ENCODE assay signal across 1 cellular context in genomic region chr20:42836339-42836738, GRCh38.
TF ChIP-seq lines count a peak whose summit lies in the region.

No MANE protein-coding gene starts in this region.

TF ChIP-seq in WTC11, 78 proteins besides CTCF, POLR2A, EP300 and RAD21:
- TF ChIP-seq ZNF512 (CRISPR knock-in tag; IDR thresholded peaks at IDR 0.05; ENCODE audit: borderline replicate concordance) (no peak), ZNF425 (CRISPR knock-in tag; conservative IDR thresholded peaks at IDR 0.05) (no peak), GABPB1 (CRISPR knock-in tag; IDR thresholded peaks at IDR 0.05) (no peak), ATF2 (CRISPR knock-in tag; IDR thresholded peaks at IDR 0.05; ENCODE audit: borderline replicate concordance, low read depth) (no peak), SMAD3 (CRISPR knock-in tag; IDR thresholded peaks at IDR 0.05; ENCODE audit: borderline replicate concordance) (no peak), ELF4 (CRISPR knock-in tag; IDR thresholded peaks at IDR 0.05; ENCODE audit: low read depth) (no peak), SMAD4 (CRISPR knock-in tag; IDR thresholded peaks at IDR 0.05) (no peak), ZNF416 (CRISPR knock-in tag; IDR thresholded peaks at IDR 0.05) (no peak), KAT7 (CRISPR knock-in tag; IDR thresholded peaks at IDR 0.05; ENCODE audit: borderline replicate concordance) (no peak), HMGA2 (CRISPR knock-in tag; IDR thresholded peaks at IDR 0.05) (no peak), RORB (CRISPR knock-in tag; IDR thresholded peaks at IDR 0.05) (no peak), ZNF121 (CRISPR knock-in tag; IDR thresholded peaks at IDR 0.05) (no peak), ERG (CRISPR knock-in tag; IDR thresholded peaks at IDR 0.05) (no peak), MAX (CRISPR knock-in tag; IDR thresholded peaks at IDR 0.05) (no peak), JUN (CRISPR knock-in tag; IDR thresholded peaks at IDR 0.05) (no peak), NR3C1 (CRISPR knock-in tag; conservative IDR thresholded peaks at IDR 0.05; ENCODE audit: low read depth) (no peak), ZNF671 (CRISPR knock-in tag; IDR thresholded peaks at IDR 0.05) (no peak)
